Comparison of ENCODE assay signal across 19 cellular contexts in genomic region chr16:66399930-66400329, GRCh38. TPM values are rescaled to one million over a fixed set of nuclear protein-coding genes. Genes with fewer than 3 reads are reported as not detected.
A peak's percentile ranks its signal among the peaks of the same experiment; 100 is the strongest.
DNase-seq lines count a peak whose midpoint lies in the region; ATAC-seq and TF ChIP-seq lines count a peak whose summit lies in the region.
"Had no signal": no experiment of that assay in that cellular context is flagged by ENCODE, and none has a peak within 500 bp of the region (broad histone marks: within the 10 kb centered on the region; RNA-seq: fewer than 3 reads in every experiment).

No MANE protein-coding gene starts in this region.

- TF ChIP-seq CTCF in glutamatergic neuron (IDR thresholded peaks at IDR 0.05; ENCODE audit: partially characterized antibody, unreplicated experiment), result no peak
- no peak for TF ChIP-seq CTCF in body of pancreas (IDR thresholded peaks at IDR 0.05)

- 46 to 56% methylated on average over 3 of the region's 3 CpGs for WGBS in body of pancreas, 2 donors

- H3K36me3 ChIP-seq in skeletal muscle tissue (ENCODE audit: control insufficient read depth in 3 of 3, insufficient read depth in 3 of 3, low read length in 3 of 3), result peaks cover 0 to 7% (median 7%) of the 10 kb centered on the region in 3 donors
- H3K36me3 ChIP-seq in body of pancreas (replicated peaks in 1 of 2; ENCODE audit: insufficient read depth in 1 of 2, low read depth in 2 of 2), result no peaks in the 10 kb centered on the region

- no peak for ATAC-seq in body of pancreas
- ATAC-seq: A549, WTC11 had no signal

- intact Hi-C loops in body of pancreas (cut with DNase I), result loop anchor here (10.0 kb wide), 2 partner anchors 85 to 205 kb away; partner anchors contain the start of gene CMTM3

- no peaks in the 10 kb centered on the region for H3K36me3 Mint-ChIP-seq in glutamatergic neuron (ENCODE audit: unreplicated experiment)
- H3K36me3 Mint-ChIP-seq: WTC11 had no signal

- peaks cover 30% of the 10 kb centered on the region for H3K4me1 Mint-ChIP-seq in glutamatergic neuron (ENCODE audit: low read depth, unreplicated experiment)
- H3K4me1 Mint-ChIP-seq: endodermal cell had no signal

- H3K4me3 Mint-ChIP-seq in glutamatergic neuron (ENCODE audit: unreplicated experiment), result peak overlapping the region; percentile 67
- H3K4me3 Mint-ChIP-seq: endodermal cell, neural crest cell, WTC11 had no signal

- peak; percentile 7 to 27 for DNase-seq in NCI-H526 (lab: John Stamatoyannopoulos, UW)
- no peak for DNase-seq in NCI-H526 treated with DMSO at 0.1 percent for 48 hours (lab: John Stamatoyannopoulos, UW)
- DNase-seq in NCI-H524 treated with DMSO at 0.1 percent for 48 hours (lab: John Stamatoyannopoulos, UW), result peak; percentile 1
- DNase-seq in glutamatergic neuron, result peak; percentile 71
- DNase-seq in HUDEP-2 (lab: John Stamatoyannopoulos, UW; ENCODE audit: unreplicated experiment in 76 of 76), result no peak
- DNase-seq in body of pancreas, result no peak
- DNase-seq in NCI-H187 (lab: John Stamatoyannopoulos, UW), result no peak
- DNase-seq: activated CD8-positive, alpha-beta memory T cell treated with anti-CD3 and anti-CD28 coated beads for 24 hours; amniotic stem cell; cerebellar nuclear complex; endodermal cell; MM.1S; NCI-H345; T-helper 1 cell had no signal

- TF ChIP-seq POLR2A in body of pancreas (IDR thresholded peaks at IDR 0.05), result no peak

- H3K9me3 ChIP-seq in skeletal muscle tissue (ENCODE audit: control insufficient read depth in 3 of 3, low read length in 3 of 3) (no peaks in the 10 kb centered on the region), body of pancreas (no peaks in the 10 kb centered on the region)
- H3K9me3 ChIP-seq: A549 had no signal

- H3K27me3 ChIP-seq in skeletal muscle tissue (ENCODE audit: control insufficient read depth in 3 of 3, insufficient read depth in 3 of 3, low read length in 3 of 3), result peaks cover 0 to 24% (median 10%) of the 10 kb centered on the region in 3 donors
- H3K27me3 ChIP-seq in body of pancreas, result no peaks in the 10 kb centered on the region
- H3K27me3 ChIP-seq: tibial nerve had no signal

- H3K4me3 ChIP-seq in skeletal muscle tissue (ENCODE audit: low read length in 3 of 3) (no peak overlapping the region), body of pancreas (no peak overlapping the region)
- H3K4me3 ChIP-seq: A549, tibial nerve had no signal

- H3K9ac ChIP-seq in skeletal muscle tissue (ENCODE audit: low read depth in 1 of 3, low read length in 3 of 3), result no peak overlapping the region

- peaks cover 6 to 11% (median 10%) of the 10 kb centered on the region in 3 donors for H3K4me1 ChIP-seq in skeletal muscle tissue (ENCODE audit: control insufficient read depth in 3 of 3, insufficient read depth in 3 of 3, low read length in 3 of 3)
- H3K4me1 ChIP-seq in body of pancreas, result no peaks in the 10 kb centered on the region
- H3K4me1 ChIP-seq: A549 had no signal

- peak overlapping the region; percentile 1 for H3K27ac Mint-ChIP-seq in glutamatergic neuron (ENCODE audit: unreplicated experiment)
- H3K27ac Mint-ChIP-seq: endodermal cell, WTC11 had no signal

- H3K27me3 Mint-ChIP-seq in glutamatergic neuron (ENCODE audit: unreplicated experiment), result peaks cover 1% of the 10 kb centered on the region

- peak overlapping the region; percentile 62 for H3K27ac ChIP-seq in skeletal muscle tissue (ENCODE audit: low read depth, low read length)
- no peak overlapping the region for H3K27ac ChIP-seq in body of pancreas
- H3K27ac ChIP-seq: A549, tibial nerve had no signal

- H3K9me3 Mint-ChIP-seq in glutamatergic neuron (ENCODE audit: unreplicated experiment), result peaks cover 6% of the 10 kb centered on the region
- H3K9me3 Mint-ChIP-seq: neural crest cell had no signal

RNA-seq across cellular contexts. Expression of gene BEAN1, which starts 27.2 kb away (rescaled TPM):
- 1.8 TPM for total RNA-seq in glutamatergic neuron (ENCODE audit: unreplicated experiment)
- total RNA-seq in skeletal muscle tissue, result not detected
- not detected for total RNA-seq in body of pancreas
- total RNA-seq: WTC11 had no signal

RNA-seq across cellular contexts. Expression of gene CDH5, which starts 33.4 kb away (rescaled TPM):
- total RNA-seq in glutamatergic neuron (ENCODE audit: unreplicated experiment), result 9.6 TPM
- total RNA-seq in skeletal muscle tissue, result 42.8 TPM
- 10 to 100 TPM; 10.4 to 15.8 TPM for total RNA-seq in body of pancreas

Comparison
In these comparisons a context has a peak if more than half of its experiments do, and no peak if none do; other contexts are left out.
1. DNase-seq: peak in NCI-H526 (2 of 2), NCI-H524 treated with DMSO at 0.1 percent for 48 hours (single experiment) and glutamatergic neuron (single experiment); none in NCI-H526 treated with DMSO at 0.1 percent for 48 hours (single experiment), HUDEP-2 (0 of 76), body of pancreas (0 of 4) and NCI-H187 (0 of 2).